1 cellular context compared by ENCODE assay signal in the genomic region with DNA sequence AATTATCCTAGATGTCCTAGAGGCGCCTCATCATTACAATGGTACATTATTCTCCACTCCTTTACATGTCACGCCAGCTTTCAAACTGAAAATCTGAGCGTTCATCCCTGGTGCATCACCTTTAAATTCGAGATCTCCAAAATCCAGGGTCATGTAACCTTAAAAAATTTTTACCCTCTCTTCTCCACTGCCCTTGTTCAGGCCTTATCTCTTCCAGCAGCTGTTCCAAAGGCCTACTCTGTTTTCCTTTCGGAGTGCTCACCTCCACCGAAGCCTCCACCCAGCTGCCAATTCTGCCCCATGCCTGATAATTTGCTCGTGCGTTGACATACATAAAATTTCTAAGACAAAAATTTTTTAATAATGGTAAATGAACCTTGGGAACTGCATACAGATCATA.
TF ChIP-seq lines count a peak whose summit lies in the region.

No MANE protein-coding gene starts in this region.

TF ChIP-seq in GM23338, 12 proteins besides CTCF, POLR2A, EP300 and RAD21 (continued from another document):
- TF ChIP-seq ZNF462 (CRISPR knock-in tag; IDR thresholded peaks at IDR 0.05) (no peak), ZNF331 (CRISPR knock-in tag; IDR thresholded peaks at IDR 0.05; ENCODE audit: low read depth) (no peak), STAT1 (IDR thresholded peaks at IDR 0.05; ENCODE audit: unreplicated experiment) (no peak), ZNF114 (CRISPR knock-in tag; IDR thresholded peaks at IDR 0.05) (no peak)
TF ChIP-seq in GM23338: peak in this region for 0.
